8 cellular contexts compared by ENCODE assay signal in the genomic region with DNA sequence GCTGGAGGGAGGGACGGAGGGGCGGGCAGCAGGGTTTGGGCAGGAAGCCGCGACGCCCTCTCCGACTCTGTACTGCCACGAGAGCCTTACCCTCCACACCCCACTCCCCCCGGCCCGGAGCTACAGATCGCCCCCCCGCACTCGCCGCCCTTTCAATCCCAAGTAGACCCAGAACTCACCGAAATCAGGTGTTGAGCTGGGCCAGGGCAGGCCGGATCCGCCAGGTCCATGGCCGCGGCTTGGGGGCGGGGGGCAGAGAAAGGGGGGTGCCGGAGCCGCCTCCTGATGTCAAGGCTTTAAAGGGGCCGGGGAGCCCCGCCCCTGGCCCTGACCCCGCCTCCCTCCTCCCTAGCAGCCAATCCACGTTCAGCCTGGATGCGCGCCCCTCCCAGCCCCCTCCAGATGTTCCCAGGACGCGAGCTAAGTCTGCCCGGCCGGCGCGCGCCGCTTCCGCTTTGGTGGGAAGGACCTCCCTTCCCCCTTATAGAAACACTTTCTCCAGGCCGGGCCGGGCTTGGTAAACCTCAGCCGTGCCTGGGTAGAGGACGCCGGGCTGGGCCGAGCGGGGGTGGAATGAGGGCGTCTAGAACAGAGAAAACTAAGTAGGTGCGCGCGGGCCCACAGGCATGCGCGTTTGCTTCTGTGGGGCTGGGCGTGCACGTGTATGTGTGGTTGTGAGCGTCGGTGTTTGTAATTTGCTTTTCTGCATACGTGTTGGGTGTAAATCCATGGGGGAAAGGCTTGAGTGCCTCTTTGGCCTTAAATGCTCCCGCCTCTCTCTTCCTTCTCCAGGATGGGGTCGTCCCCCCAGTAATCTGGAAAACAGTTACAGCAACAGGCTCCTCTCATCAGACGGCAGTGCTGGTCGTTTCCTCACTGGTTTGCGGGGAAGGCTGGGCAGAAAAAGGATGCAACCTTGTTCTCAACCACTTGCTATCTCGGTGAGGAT. TPM values are rescaled to one million over a fixed set of nuclear protein-coding genes. Genes with fewer than 3 reads are reported as not detected.
DNase-seq lines count a peak whose midpoint lies in the region; ATAC-seq and TF ChIP-seq lines count a peak whose summit lies in the region.

A gene with protein sequence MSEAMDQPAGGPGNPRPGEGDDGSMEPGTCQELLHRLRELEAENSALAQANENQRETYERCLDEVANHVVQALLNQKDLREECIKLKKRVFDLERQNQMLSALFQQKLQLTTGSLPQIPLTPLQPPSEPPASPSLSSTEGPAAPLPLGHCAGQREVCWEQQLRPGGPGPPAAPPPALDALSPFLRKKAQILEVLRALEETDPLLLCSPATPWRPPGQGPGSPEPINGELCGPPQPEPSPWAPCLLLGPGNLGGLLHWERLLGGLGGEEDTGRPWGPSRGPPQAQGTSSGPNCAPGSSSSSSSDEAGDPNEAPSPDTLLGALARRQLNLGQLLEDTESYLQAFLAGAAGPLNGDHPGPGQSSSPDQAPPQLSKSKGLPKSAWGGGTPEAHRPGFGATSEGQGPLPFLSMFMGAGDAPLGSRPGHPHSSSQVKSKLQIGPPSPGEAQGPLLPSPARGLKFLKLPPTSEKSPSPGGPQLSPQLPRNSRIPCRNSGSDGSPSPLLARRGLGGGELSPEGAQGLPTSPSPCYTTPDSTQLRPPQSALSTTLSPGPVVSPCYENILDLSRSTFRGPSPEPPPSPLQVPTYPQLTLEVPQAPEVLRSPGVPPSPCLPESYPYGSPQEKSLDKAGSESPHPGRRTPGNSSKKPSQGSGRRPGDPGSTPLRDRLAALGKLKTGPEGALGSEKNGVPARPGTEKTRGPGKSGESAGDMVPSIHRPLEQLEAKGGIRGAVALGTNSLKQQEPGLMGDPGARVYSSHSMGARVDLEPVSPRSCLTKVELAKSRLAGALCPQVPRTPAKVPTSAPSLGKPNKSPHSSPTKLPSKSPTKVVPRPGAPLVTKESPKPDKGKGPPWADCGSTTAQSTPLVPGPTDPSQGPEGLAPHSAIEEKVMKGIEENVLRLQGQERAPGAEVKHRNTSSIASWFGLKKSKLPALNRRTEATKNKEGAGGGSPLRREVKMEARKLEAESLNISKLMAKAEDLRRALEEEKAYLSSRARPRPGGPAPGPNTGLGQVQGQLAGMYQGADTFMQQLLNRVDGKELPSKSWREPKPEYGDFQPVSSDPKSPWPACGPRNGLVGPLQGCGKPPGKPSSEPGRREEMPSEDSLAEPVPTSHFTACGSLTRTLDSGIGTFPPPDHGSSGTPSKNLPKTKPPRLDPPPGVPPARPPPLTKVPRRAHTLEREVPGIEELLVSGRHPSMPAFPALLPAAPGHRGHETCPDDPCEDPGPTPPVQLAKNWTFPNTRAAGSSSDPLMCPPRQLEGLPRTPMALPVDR (N-terminal part only) (minus strand): TSS at position 271 of the 949 bp plus-strand sequence. CDS start 24,369 bp downstream, outside the sequence.

- H2BK120ac ChIP-seq in trophoblast cell (ENCODE audit: insufficient read depth, low read length, poor library complexity) = peak within 1 kb of the TSS; percentile 37

- H2BK5ac ChIP-seq in trophoblast cell (ENCODE audit: low read depth, low read length, poor library complexity) = peak within 1 kb of the TSS; percentile 63

- no peaks in the 10 kb centered on the region for H4K20me1 ChIP-seq in SU-DHL-6 (ENCODE audit: low read depth, low read length)

- intact Hi-C loops in Right ventricle myocardium superior (cut with DNase I) = no loop called here

- no peaks in the 10 kb centered on the region for H3K27me3 ChIP-seq in SU-DHL-6 (ENCODE audit: low read length)
- no peaks in the 10 kb centered on the region for H3K27me3 ChIP-seq in adipocyte (replicated peaks; ENCODE audit: control insufficient read depth, insufficient read depth, low read length)
- H3K27me3 ChIP-seq in trophoblast cell (ENCODE audit: insufficient read depth, low read length) = no peaks in the 10 kb centered on the region
- H3K27me3 ChIP-seq in tibial nerve = no peaks in the 10 kb centered on the region

- peak; percentile 47 to 85 for TF ChIP-seq EP300 in tibial nerve (IDR thresholded peaks at IDR 0.05)

- H3K27ac ChIP-seq in SU-DHL-6 (ENCODE audit: low read depth, low read length) = no peak within 1 kb of the TSS
- peak within 1 kb of the TSS; percentile 62 for H3K27ac ChIP-seq in trophoblast cell (ENCODE audit: low read depth, low read length)
- peak within 1 kb of the TSS; percentile 87 to 96 (median 92) for H3K27ac ChIP-seq in tibial nerve

- peak within 1 kb of the TSS; percentile 84 for H4K8ac ChIP-seq in trophoblast cell (ENCODE audit: low read depth, low read length)

- peak within 1 kb of the TSS; percentile 82 for H3K14ac ChIP-seq in trophoblast cell (ENCODE audit: low read length)

- peak within 1 kb of the TSS; percentile 60 for H3K4ac ChIP-seq in trophoblast cell (ENCODE audit: low read depth, low read length)

- H2AK5ac ChIP-seq in trophoblast cell (ENCODE audit: low read length) = peak within 1 kb of the TSS; percentile 9

- ATAC-seq in HG02678 (IDR thresholded peaks at IDR 0.05; ENCODE audit: unreplicated experiment) = peak; percentile 92
- peak; percentile 96 for ATAC-seq in Right ventricle myocardium superior (ENCODE audit: poor library complexity)

- TF ChIP-seq POLR2A in GM10847 (IDR thresholded peaks at IDR 0.05; ENCODE audit: extremely low read depth, insufficient read length) (peak; percentile 44), tibial nerve (IDR thresholded peaks at IDR 0.05) (peak; percentile 10 to 42)

- TF ChIP-seq CTCF in SU-DHL-6 (IDR thresholded peaks at IDR 0.05; ENCODE audit: insufficient read depth, low read length, poor library complexity, severe bottlenecking) (no peak), tibial nerve (IDR thresholded peaks at IDR 0.05) (peak in 2 of 5 experiments; percentile 7 to 33)

- WGBS in trophoblast cell (ENCODE audit: extremely low coverage, insufficient coverage, insufficient read length) = no CpG with 5 or more reads among the region's 60 CpGs
- WGBS in tibial nerve, 2 donors = 1% methylated on average over 46 to 52 of the region's 60 CpGs

- peak within 1 kb of the TSS; percentile 93 for H2AFZ ChIP-seq in SU-DHL-6 (ENCODE audit: low read depth, low read length, severe bottlenecking)
- H2AFZ ChIP-seq in trophoblast cell (ENCODE audit: insufficient read depth, low read length, poor library complexity) = peak within 1 kb of the TSS; percentile 67

- H3K9ac ChIP-seq in SU-DHL-6 (ENCODE audit: low read length) (peak within 1 kb of the TSS; percentile 59), adipocyte (ENCODE audit: low read length) (peak within 1 kb of the TSS; percentile 96), trophoblast cell (ENCODE audit: low read length) (peak within 1 kb of the TSS; percentile 80)

- H3K4me3 ChIP-seq in SU-DHL-6 (ENCODE audit: insufficient read depth, low read length, poor library complexity, severe bottlenecking) (peak within 1 kb of the TSS; percentile 71), adipocyte (ENCODE audit: low read length) (peak within 1 kb of the TSS; percentile 88), trophoblast cell (ENCODE audit: low read depth, low read length) (peak within 1 kb of the TSS; percentile 87), tibial nerve (peak within 1 kb of the TSS; percentile 83 to 94 (median 88))

- H3K4me2 ChIP-seq in SU-DHL-6 (ENCODE audit: low read depth, low read length, poor library complexity, severe bottlenecking) (peak within 1 kb of the TSS; percentile 78), trophoblast cell (ENCODE audit: low read length) (peak within 1 kb of the TSS; percentile 74)

- peaks cover 16% of the 10 kb centered on the region for H3K79me1 ChIP-seq in trophoblast cell (ENCODE audit: low read length)

- peak within 1 kb of the TSS; percentile 75 for H2BK12ac ChIP-seq in trophoblast cell (ENCODE audit: low read length)

- H3K4me1 ChIP-seq in adipocyte (ENCODE audit: control insufficient read depth, insufficient read depth, low read length) = peaks cover 54% of the 10 kb centered on the region
- H3K4me1 ChIP-seq in trophoblast cell (ENCODE audit: control insufficient read depth in 1 of 2, insufficient read depth in 2 of 2, low read length in 2 of 2) = peaks cover 9 to 13% of the 10 kb centered on the region in 2 experiments
- H3K4me1 ChIP-seq in tibial nerve = peaks cover 0 to 51% (median 40%) of the 10 kb centered on the region in 4 donors

- H3K23ac ChIP-seq in trophoblast cell (ENCODE audit: low read length) = no peak within 1 kb of the TSS

- peak within 1 kb of the TSS; percentile 90 for H4K12ac ChIP-seq in trophoblast cell (ENCODE audit: low read depth, low read length)

- peak within 1 kb of the TSS; percentile 82 for H3K18ac ChIP-seq in trophoblast cell (ENCODE audit: low read length)

- H3K36me3 ChIP-seq in SU-DHL-6 (ENCODE audit: low read length) (no peaks in the 10 kb centered on the region), adipocyte (ENCODE audit: control insufficient read depth, insufficient read depth, low read length, severe bottlenecking) (peaks cover 4% of the 10 kb centered on the region), trophoblast cell (ENCODE audit: control insufficient read depth in 1 of 2, insufficient read depth in 2 of 2, low read length in 2 of 2) (peaks cover 0 to 7% of the 10 kb centered on the region in 2 experiments), tibial nerve (no peaks in the 10 kb centered on the region)

- no peaks in the 10 kb centered on the region for H3F3A ChIP-seq in SU-DHL-6 (ENCODE audit: insufficient read depth)

- H3K9me3 ChIP-seq in SU-DHL-6 (ENCODE audit: insufficient read depth, low read length) = no peaks in the 10 kb centered on the region
- no peaks in the 10 kb centered on the region for H3K9me3 ChIP-seq in adipocyte (ENCODE audit: control insufficient read depth, low read length)
- no peaks in the 10 kb centered on the region for H3K9me3 ChIP-seq in trophoblast cell (ENCODE audit: insufficient read depth, low read depth, low read length)
- no peaks in the 10 kb centered on the region for H3K9me3 ChIP-seq in tibial nerve

- H4K91ac ChIP-seq in trophoblast cell (ENCODE audit: low read depth, low read length) = peak within 1 kb of the TSS; percentile 87

- H3K79me2 ChIP-seq in SU-DHL-6 (ENCODE audit: insufficient read depth, low read length) = no peaks in the 10 kb centered on the region
- H3K79me2 ChIP-seq in trophoblast cell (ENCODE audit: control insufficient read depth, insufficient read depth, low read length, poor library complexity) = peaks cover 11% of the 10 kb centered on the region

- peak; percentile 93 to 97 (median 97) for DNase-seq in NCI-H1417 (lab: John Stamatoyannopoulos, UW)
- DNase-seq in adipocyte (ENCODE audit: low read depth) = peak; percentile 99
- DNase-seq in Right ventricle myocardium superior = peak; percentile 99
- DNase-seq in trophoblast cell = peak; percentile 98
- peak; percentile 95 for DNase-seq in tibial nerve (ENCODE audit: low spot score in 2 of 2)

- H3K9me2 ChIP-seq in SU-DHL-6 (replicated peaks; ENCODE audit: insufficient read depth, low read length) = no peaks in the 10 kb centered on the region

RNA-seq across cellular contexts. Expression of the gene that starts here (rescaled TPM):
- 29.0 TPM for total RNA-seq in Right ventricle myocardium superior
- polyA plus RNA-seq in trophoblast cell (2013) = 14.2 and 14.8 TPM in 2 replicates
- 10 to 100 TPM; 36.1 to 70.2 (median 44.7) TPM for total RNA-seq in tibial nerve
